ENCODE assay signal across 9 cellular contexts in genomic region chr16:56357765-56358322, GRCh38.
DNase-seq lines count a peak whose midpoint lies in the region; ATAC-seq lines count a peak whose summit lies in the region.
"Had no signal": no experiment of that assay in that cellular context is flagged by ENCODE, and none has a peak within 500 bp of the region (broad histone marks: within the 10 kb centered on the region; RNA-seq: fewer than 3 reads in every experiment).

No MANE protein-coding gene starts in this region.

- peak overlapping the region; percentile 86 for H3K4me3 Mint-ChIP-seq in activated CD8-positive, alpha-beta T cell treated with anti-CD3 and anti-CD28 coated beads, Interleukin-2, amount 10 ng/mL, durations not matched to agents 7 days and 5 days
- H3K4me3 Mint-ChIP-seq in stimulated activated memory B cell treated with anti-CD40 and anti-IgM and Interleukin-4, amounts not matched to agents 10 μg/mL and 1 μg/mL and 100 μg/mL, for 72 hours: peak overlapping the region; percentile 60

- POLR2A ChIA-PET in activated CD8-positive, alpha-beta T cell treated with anti-CD3 and anti-CD28 coated beads, Interleukin-2, amount 10 ng/mL, durations not matched to agents 7 days and 5 days (lab: Charles Lee): interaction anchor here (0.6 kb wide), 1 partner anchor 16 kb away, joined by 3 read pairs; no protein-coding TSS in a partner anchor

- H3K27ac Mint-ChIP-seq in activated CD8-positive, alpha-beta T cell treated with anti-CD3 and anti-CD28 coated beads, Interleukin-2, amount 10 ng/mL, durations not matched to agents 7 days and 5 days: peak overlapping the region; percentile 76
- peak overlapping the region; percentile 83 for H3K27ac Mint-ChIP-seq in stimulated activated memory B cell treated with anti-CD40 and anti-IgM and Interleukin-4, amounts not matched to agents 10 μg/mL and 1 μg/mL and 100 μg/mL, for 72 hours

- no peaks in the 10 kb centered on the region for H3K27me3 Mint-ChIP-seq in activated CD8-positive, alpha-beta T cell treated with anti-CD3 and anti-CD28 coated beads, Interleukin-2, amount 10 ng/mL, durations not matched to agents 7 days and 5 days (ENCODE audit: low read depth)
- no peaks in the 10 kb centered on the region for H3K27me3 Mint-ChIP-seq in stimulated activated memory B cell treated with anti-CD40 and anti-IgM and Interleukin-4, amounts not matched to agents 10 μg/mL and 1 μg/mL and 100 μg/mL, for 72 hours

- ATAC-seq in activated CD8-positive, alpha-beta T cell treated with anti-CD3 and anti-CD28 coated beads, Interleukin-2, amount 10 ng/mL, durations not matched to agents 7 days and 5 days: no peak
- no peak for ATAC-seq in left ventricle myocardium superior
- no peak for ATAC-seq in stimulated activated memory B cell treated with anti-CD40 and anti-IgM and Interleukin-4, amounts not matched to agents 10 μg/mL and 1 μg/mL and 100 μg/mL, for 72 hours

- peaks cover 46% of the 10 kb centered on the region for H3K4me1 Mint-ChIP-seq in activated CD8-positive, alpha-beta T cell treated with anti-CD3 and anti-CD28 coated beads, Interleukin-2, amount 10 ng/mL, durations not matched to agents 7 days and 5 days (ENCODE audit: low read depth)
- peaks cover 32% of the 10 kb centered on the region for H3K4me1 Mint-ChIP-seq in stimulated activated memory B cell treated with anti-CD40 and anti-IgM and Interleukin-4, amounts not matched to agents 10 μg/mL and 1 μg/mL and 100 μg/mL, for 72 hours

- CTCF ChIA-PET in activated CD8-positive, alpha-beta T cell treated with anti-CD3 and anti-CD28 coated beads, Interleukin-2, amount 10 ng/mL, durations not matched to agents 7 days and 5 days (lab: Charles Lee): interaction anchor here (0.8 to 1.0 kb wide), 2 partner anchors 32 to 155 kb away, joined by 3 read pairs; no protein-coding TSS in a partner anchor

- H3K9me3 Mint-ChIP-seq in activated CD8-positive, alpha-beta T cell treated with anti-CD3 and anti-CD28 coated beads, Interleukin-2, amount 10 ng/mL, durations not matched to agents 7 days and 5 days (ENCODE audit: insufficient read depth): no peaks in the 10 kb centered on the region
- H3K9me3 Mint-ChIP-seq in stimulated activated memory B cell treated with anti-CD40 and anti-IgM and Interleukin-4, amounts not matched to agents 10 μg/mL and 1 μg/mL and 100 μg/mL, for 72 hours: no peaks in the 10 kb centered on the region
- H3K9me3 Mint-ChIP-seq: T-helper 1 cell treated with Interleukin-12 subunit alpha and Interleukin-12 subunit beta and Interleukin-4 antibody, amounts not matched to agents 30 μg/mL and 1 μg/mL, for 36 hours had no signal

- intact Hi-C loops in left ventricle myocardium superior (cut with micrococcal nuclease): no loop called here

- DNase-seq in NCI-H2227 (lab: John Stamatoyannopoulos, UW; ENCODE audit: unreplicated experiment) (peak; percentile 1), NCI-H2227 treated with DMSO at 0.1 percent for 48 hours (lab: John Stamatoyannopoulos, UW) (no peak), left ventricle myocardium superior (peak; percentile 30), GM03348 (ENCODE audit: low spot score) (no peak), NCI-H1092 (lab: John Stamatoyannopoulos, UW) (no peak), DMS79 (lab: John Stamatoyannopoulos, UW) (no peak)
- DNase-seq in activated CD8-positive, alpha-beta T cell treated with anti-CD3 and anti-CD28 coated beads, Interleukin-2, amount 10 ng/mL, durations not matched to agents 7 days and 5 days: no peak

- H3K36me3 Mint-ChIP-seq in activated CD8-positive, alpha-beta T cell treated with anti-CD3 and anti-CD28 coated beads, Interleukin-2, amount 10 ng/mL, durations not matched to agents 7 days and 5 days (ENCODE audit: low read depth): peaks cover 9% of the 10 kb centered on the region
- peaks cover 28% of the 10 kb centered on the region for H3K36me3 Mint-ChIP-seq in stimulated activated memory B cell treated with anti-CD40 and anti-IgM and Interleukin-4, amounts not matched to agents 10 μg/mL and 1 μg/mL and 100 μg/mL, for 72 hours

Comparison
In these comparisons a context has a peak if more than half of its experiments do, and no peak if none do; other contexts are left out.
1. DNase-seq: peak in NCI-H2227 (single experiment) and left ventricle myocardium superior (single experiment); none in NCI-H2227 treated with DMSO at 0.1 percent for 48 hours (single experiment), activated CD8-positive, alpha-beta T cell treated with anti-CD3 and anti-CD28 coated beads, Interleukin-2, amount 10 ng/mL, durations not matched to agents 7 days and 5 days (single experiment), GM03348 (single experiment), NCI-H1092 (single experiment) and DMS79 (single experiment).